ENCODE assay signal across 21 cellular contexts in the genomic region with DNA sequence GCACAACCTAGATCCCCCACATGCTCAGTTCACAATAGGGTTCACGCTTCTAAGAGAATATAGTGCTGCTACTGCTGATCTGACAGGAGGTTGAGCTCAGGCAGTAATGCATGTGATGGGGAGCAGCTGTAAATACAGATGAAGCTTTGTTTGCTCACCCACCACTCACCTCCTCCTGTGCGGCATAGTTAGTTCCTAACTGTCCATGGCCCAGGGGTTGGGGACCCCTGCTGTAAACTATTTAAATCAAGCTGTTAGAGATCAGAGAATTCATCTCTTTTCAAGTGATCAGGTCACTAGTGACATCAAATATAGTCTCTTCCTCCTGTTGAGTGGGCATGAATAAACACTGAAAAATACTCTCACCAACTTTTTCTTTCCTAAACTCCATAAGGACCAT.
DNase-seq lines count a peak whose midpoint lies in the region; ATAC-seq, FAIRE-seq and TF ChIP-seq lines count a peak whose summit lies in the region.
"Had no signal": no experiment of that assay in that cellular context is flagged by ENCODE, and none has a peak within 500 bp of the region (broad histone marks: within the 10 kb centered on the region; RNA-seq: fewer than 3 reads in every experiment).

No MANE protein-coding gene starts in this region.

- H3K4me2 ChIP-seq in neural progenitor cell, result no peak overlapping the region

- H3K27me3 ChIP-seq in neural progenitor cell (no peaks in the 10 kb centered on the region), breast epithelium (no peaks in the 10 kb centered on the region)
- H3K27me3 ChIP-seq: Peyer's patch had no signal

- H3K9me3 ChIP-seq in neural progenitor cell (ENCODE audit: low read depth) (no peaks in the 10 kb centered on the region), breast epithelium (no peaks in the 10 kb centered on the region)
- H3K9me3 ChIP-seq: HAP-1, Peyer's patch had no signal

- no peak overlapping the region for H3K9ac ChIP-seq in neural progenitor cell

- H3K9me3 Mint-ChIP-seq in neural progenitor cell, result no peaks in the 10 kb centered on the region
- H3K9me3 Mint-ChIP-seq in stimulated activated naive CD8-positive, alpha-beta T cell treated with anti-CD3 and anti-CD28 coated beads, Interleukin-15, amount 100 ng/mL, for 72 hours, result no peaks in the 10 kb centered on the region

- H3K27ac Mint-ChIP-seq in neural progenitor cell, result no peak overlapping the region
- no peak overlapping the region for H3K27ac Mint-ChIP-seq in stimulated activated naive CD8-positive, alpha-beta T cell treated with anti-CD3 and anti-CD28 coated beads, Interleukin-15, amount 100 ng/mL, for 72 hours

- H3K4me3 Mint-ChIP-seq in neural progenitor cell, result no peak overlapping the region
- no peak overlapping the region for H3K4me3 Mint-ChIP-seq in stimulated activated naive CD8-positive, alpha-beta T cell treated with anti-CD3 and anti-CD28 coated beads, Interleukin-15, amount 100 ng/mL, for 72 hours

- intact Hi-C loops in breast epithelium (cut with DNase I; ENCODE audit: low total_unique reads), result no loop called here

- ATAC-seq in stimulated activated naive CD8-positive, alpha-beta T cell treated with anti-CD3 and anti-CD28 coated beads, Interleukin-15, amount 100 ng/mL, for 72 hours, result no peak

- DNase-seq in HTR-8/SVneo (ENCODE audit: insufficient read length, low spot score), result no peak
- DNase-seq in NCI-H2081 (lab: John Stamatoyannopoulos, UW), result peak; percentile 57 to 84
- peak; percentile 55 for DNase-seq in NCI-H748 treated with DMSO at 0.1 percent for 48 hours (lab: John Stamatoyannopoulos, UW)
- peak; percentile 4 for DNase-seq in neural progenitor cell (ENCODE audit: low spot score)
- DNase-seq in breast epithelium (ENCODE audit: low spot score in 2 of 2), result no peak
- no peak for DNase-seq in central memory CD4-positive, alpha-beta T cell
- no peak for DNase-seq in HuH-7.5 (ENCODE audit: low spot score)
- DNase-seq in stimulated activated naive CD8-positive, alpha-beta T cell treated with anti-CD3 and anti-CD28 coated beads, Interleukin-15, amount 100 ng/mL, for 72 hours, result no peak
- DNase-seq: ACHN; C1 segment of cervical spinal cord; DND-41; GDM1; IMR-90; NCI-H1694; NCI-H446; NCI-H526 treated with DMSO at 0.1 percent for 48 hours; NK-92 treated with Interleukin-12 subunit alpha and Interleukin-12 subunit beta, amount 100 ng/mL, for 24 hours; Peyer's patch; SW 1271; T-helper 2 cell had no signal

- no peak for TF ChIP-seq POLR2A in breast epithelium (IDR thresholded peaks at IDR 0.05)

- H3K27ac ChIP-seq in neural progenitor cell (no peak overlapping the region), breast epithelium (no peak overlapping the region)
- H3K27ac ChIP-seq: Peyer's patch had no signal

- H4K20me1 ChIP-seq in neural progenitor cell (ENCODE audit: low read depth), result no peaks in the 10 kb centered on the region

- no peaks in the 10 kb centered on the region for H3K36me3 ChIP-seq in neural progenitor cell
- no peaks in the 10 kb centered on the region for H3K36me3 ChIP-seq in breast epithelium
- H3K36me3 ChIP-seq: HAP-1, Peyer's patch had no signal

- no peaks in the 10 kb centered on the region for H3K36me3 Mint-ChIP-seq in neural progenitor cell

- H3K27me3 Mint-ChIP-seq in neural progenitor cell (ENCODE audit: insufficient read depth, low read depth), result peaks cover 2% of the 10 kb centered on the region
- H3K27me3 Mint-ChIP-seq in stimulated activated naive CD8-positive, alpha-beta T cell treated with anti-CD3 and anti-CD28 coated beads, Interleukin-15, amount 100 ng/mL, for 72 hours, result no peaks in the 10 kb centered on the region

- FAIRE-seq in HTR-8/SVneo (lab: Jason Lieb, UNC), result peak; percentile 26

- H3K4me1 ChIP-seq in neural progenitor cell (peaks cover 14% of the 10 kb centered on the region), breast epithelium (no peaks in the 10 kb centered on the region)
- H3K4me1 ChIP-seq: HAP-1, Peyer's patch had no signal

- no peak overlapping the region for H3K4me3 ChIP-seq in neural progenitor cell
- H3K4me3 ChIP-seq in breast epithelium, result no peak overlapping the region
- H3K4me3 ChIP-seq: HAP-1, Peyer's patch had no signal

- TF ChIP-seq CTCF in neural progenitor cell (IDR thresholded peaks at IDR 0.05), result no peak
- TF ChIP-seq CTCF in breast epithelium (IDR thresholded peaks at IDR 0.05), result no peak

- H2AFZ ChIP-seq in neural progenitor cell (replicated peaks), result peak overlapping the region; percentile 8

- peaks cover 7% of the 10 kb centered on the region for H3K4me1 Mint-ChIP-seq in neural progenitor cell
- H3K4me1 Mint-ChIP-seq in stimulated activated naive CD8-positive, alpha-beta T cell treated with anti-CD3 and anti-CD28 coated beads, Interleukin-15, amount 100 ng/mL, for 72 hours, result no peaks in the 10 kb centered on the region

- H3K79me2 ChIP-seq in neural progenitor cell (ENCODE audit: low read depth), result no peaks in the 10 kb centered on the region

- peaks cover 7% of the 10 kb centered on the region for H3F3A ChIP-seq in neural progenitor cell (ENCODE audit: low read depth)

Comparison
In these comparisons a context has a peak if more than half of its experiments do, and no peak if none do; other contexts are left out.
1. DNase-seq: peak in NCI-H2081 (2 of 2), NCI-H748 treated with DMSO at 0.1 percent for 48 hours (single experiment) and neural progenitor cell (single experiment); none in HTR-8/SVneo (single experiment), breast epithelium (0 of 2), central memory CD4-positive, alpha-beta T cell (single experiment), HuH-7.5 (single experiment) and stimulated activated naive CD8-positive, alpha-beta T cell treated with anti-CD3 and anti-CD28 coated beads, Interleukin-15, amount 100 ng/mL, for 72 hours (0 of 2).